Comparison of ENCODE assay signal across 9 cellular contexts in the genomic region with DNA sequence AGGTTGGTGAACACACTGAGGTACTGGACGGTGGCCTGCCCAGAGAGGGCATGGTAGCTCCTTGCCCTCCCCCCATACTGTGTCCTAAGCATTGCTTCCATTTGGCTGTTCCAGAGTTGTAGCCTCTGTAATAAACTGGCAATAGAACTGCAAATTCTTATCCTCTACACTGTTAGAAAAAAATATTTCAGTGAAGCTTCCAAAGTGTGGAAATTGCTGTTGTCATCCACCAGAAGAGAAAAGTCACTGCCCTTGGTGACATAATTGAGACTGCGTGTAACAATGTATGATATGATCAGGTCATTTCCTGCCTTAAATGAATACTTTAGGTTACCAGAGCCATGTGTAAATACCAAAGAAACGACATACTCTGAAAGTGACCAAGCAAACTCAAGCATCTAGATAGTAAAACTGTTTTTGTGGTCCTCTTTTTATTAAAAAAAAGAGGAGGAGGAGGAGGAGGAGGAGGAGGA.
DNase-seq lines count a peak whose midpoint lies in the region; ATAC-seq, FAIRE-seq and TF ChIP-seq lines count a peak whose summit lies in the region.
"Had no signal": no experiment of that assay in that cellular context is flagged by ENCODE, and none has a peak within 500 bp of the region (broad histone marks: within the 10 kb centered on the region; RNA-seq: fewer than 3 reads in every experiment).

No MANE protein-coding gene starts in this region.

- H3K27me3 ChIP-seq in small intestine (ENCODE audit: control insufficient read depth in 2 of 2, insufficient read depth in 2 of 2, low read length in 2 of 2), result no peaks in the 10 kb centered on the region

- H3K27ac Mint-ChIP-seq in HFFc6, result peak overlapping the region; percentile 91
- H3K27ac Mint-ChIP-seq in activated naive CD8-positive, alpha-beta T cell treated with anti-CD3 and anti-CD28 coated beads, Interleukin-2, amount 10 ng/mL, durations not matched to agents 7 days and 5 days, result peak overlapping the region; percentile 34

- peaks cover 19% of the 10 kb centered on the region for H3K36me3 Mint-ChIP-seq in HFFc6 (ENCODE audit: low read depth)
- H3K36me3 Mint-ChIP-seq in activated naive CD8-positive, alpha-beta T cell treated with anti-CD3 and anti-CD28 coated beads, Interleukin-2, amount 10 ng/mL, durations not matched to agents 7 days and 5 days, result peaks cover 8% of the 10 kb centered on the region

- H3K27me3 Mint-ChIP-seq in HFFc6 (ENCODE audit: insufficient read depth), result peaks cover 16% of the 10 kb centered on the region
- no peaks in the 10 kb centered on the region for H3K27me3 Mint-ChIP-seq in activated naive CD8-positive, alpha-beta T cell treated with anti-CD3 and anti-CD28 coated beads, Interleukin-2, amount 10 ng/mL, durations not matched to agents 7 days and 5 days

- H3K9me3 ChIP-seq in small intestine (ENCODE audit: control insufficient read depth, low read depth), result no peaks in the 10 kb centered on the region

- DNase-seq in AG10803 (ENCODE audit: low read depth) (peak; percentile 88), HFFc6 (peak; percentile 80), iris pigment epithelial cell (ENCODE audit: low read depth) (peak; percentile 47), anterior cingulate cortex (lab: John Stamatoyannopoulos, UW) (no peak), substantia nigra (lab: John Stamatoyannopoulos, UW) (no peak), small intestine (no peak)
- no peak for DNase-seq in activated naive CD8-positive, alpha-beta T cell treated with anti-CD3 and anti-CD28 coated beads, Interleukin-2, amount 10 ng/mL, durations not matched to agents 7 days and 5 days
- DNase-seq in stimulated activated CD4-positive, alpha-beta T cell treated with anti-CD3 and anti-CD28 coated beads, Interleukin-4, amount 100 ng/mL, for 24 hours, result no peak
- DNase-seq: stimulated activated CD4-positive, alpha-beta T cell treated with anti-CD3 and anti-CD28 coated beads, Interleukin-12 subunit alpha, Interleukin-12 subunit beta, amount 100 ng/mL, for 4 hours had no signal

- peaks cover 3 to 8% of the 10 kb centered on the region in 2 donors for H3K36me3 ChIP-seq in small intestine (ENCODE audit: control insufficient read depth in 2 of 2, insufficient read depth in 2 of 2, low read length in 2 of 2)

- peak overlapping the region; percentile 62 for H3K4me3 Mint-ChIP-seq in HFFc6
- H3K4me3 Mint-ChIP-seq in activated naive CD8-positive, alpha-beta T cell treated with anti-CD3 and anti-CD28 coated beads, Interleukin-2, amount 10 ng/mL, durations not matched to agents 7 days and 5 days, result no peak overlapping the region

- no peaks in the 10 kb centered on the region; the same call in 1 of the 2 replicates for H3K9me3 Mint-ChIP-seq in HFFc6
- no peaks in the 10 kb centered on the region for H3K9me3 Mint-ChIP-seq in activated naive CD8-positive, alpha-beta T cell treated with anti-CD3 and anti-CD28 coated beads, Interleukin-2, amount 10 ng/mL, durations not matched to agents 7 days and 5 days

- H3K4me1 ChIP-seq in small intestine (ENCODE audit: control insufficient read depth in 2 of 2, insufficient read depth in 1 of 2, low read depth in 1 of 2, low read length in 1 of 2), result no peaks in the 10 kb centered on the region

- H3K4me3 ChIP-seq in AG10803 (ENCODE audit: low read length) (no peak overlapping the region), small intestine (ENCODE audit: low read depth in 1 of 2, low read length in 2 of 2) (no peak overlapping the region)

- peak; percentile 73 for ATAC-seq in activated naive CD8-positive, alpha-beta T cell treated with anti-CD3 and anti-CD28 coated beads, Interleukin-2, amount 10 ng/mL, durations not matched to agents 7 days and 5 days (ENCODE audit: low read depth)

- TF ChIP-seq CTCF in AG10803 (conservative IDR thresholded peaks at IDR 0.05; ENCODE audit: low read length) (no peak), HFFc6 (IDR thresholded peaks at IDR 0.05) (no peak)

- POLR2A ChIA-PET in activated naive CD8-positive, alpha-beta T cell treated with anti-CD3 and anti-CD28 coated beads, Interleukin-2, amount 10 ng/mL, durations not matched to agents 7 days and 5 days (lab: Charles Lee), result interaction anchor here (0.6 kb wide), 1 partner anchor 22 kb away, joined by 3 read pairs; no protein-coding TSS in a partner anchor

- WGBS in small intestine, 3 donors, result 41 to 70% (median 60%) methylated on average over 3 of the region's 3 CpGs

- FAIRE-seq in small intestine (lab: Jason Lieb, UNC), result no peak

- no peak overlapping the region for H3K27ac ChIP-seq in substantia nigra (ENCODE audit: low read depth, low read length, poor library complexity, severe bottlenecking)
- H3K27ac ChIP-seq in small intestine (ENCODE audit: low read depth in 1 of 2, low read length in 1 of 2), result peak overlapping the region in 1 of 2 donors; percentile 41

- peaks cover 35% of the 10 kb centered on the region for H3K4me1 Mint-ChIP-seq in HFFc6 (ENCODE audit: low read depth)
- peaks cover 6% of the 10 kb centered on the region for H3K4me1 Mint-ChIP-seq in activated naive CD8-positive, alpha-beta T cell treated with anti-CD3 and anti-CD28 coated beads, Interleukin-2, amount 10 ng/mL, durations not matched to agents 7 days and 5 days

Comparison
In these comparisons a context has a peak if more than half of its experiments do, and no peak if none do; other contexts are left out.
1. DNase-seq: peak in AG10803 (single experiment), HFFc6 (single experiment) and iris pigment epithelial cell (single experiment); none in activated naive CD8-positive, alpha-beta T cell treated with anti-CD3 and anti-CD28 coated beads, Interleukin-2, amount 10 ng/mL, durations not matched to agents 7 days and 5 days (single experiment), anterior cingulate cortex (0 of 58), substantia nigra (0 of 49), stimulated activated CD4-positive, alpha-beta T cell treated with anti-CD3 and anti-CD28 coated beads, Interleukin-4, amount 100 ng/mL, for 24 hours (single experiment) and small intestine (single experiment).